In the genomic region with DNA sequence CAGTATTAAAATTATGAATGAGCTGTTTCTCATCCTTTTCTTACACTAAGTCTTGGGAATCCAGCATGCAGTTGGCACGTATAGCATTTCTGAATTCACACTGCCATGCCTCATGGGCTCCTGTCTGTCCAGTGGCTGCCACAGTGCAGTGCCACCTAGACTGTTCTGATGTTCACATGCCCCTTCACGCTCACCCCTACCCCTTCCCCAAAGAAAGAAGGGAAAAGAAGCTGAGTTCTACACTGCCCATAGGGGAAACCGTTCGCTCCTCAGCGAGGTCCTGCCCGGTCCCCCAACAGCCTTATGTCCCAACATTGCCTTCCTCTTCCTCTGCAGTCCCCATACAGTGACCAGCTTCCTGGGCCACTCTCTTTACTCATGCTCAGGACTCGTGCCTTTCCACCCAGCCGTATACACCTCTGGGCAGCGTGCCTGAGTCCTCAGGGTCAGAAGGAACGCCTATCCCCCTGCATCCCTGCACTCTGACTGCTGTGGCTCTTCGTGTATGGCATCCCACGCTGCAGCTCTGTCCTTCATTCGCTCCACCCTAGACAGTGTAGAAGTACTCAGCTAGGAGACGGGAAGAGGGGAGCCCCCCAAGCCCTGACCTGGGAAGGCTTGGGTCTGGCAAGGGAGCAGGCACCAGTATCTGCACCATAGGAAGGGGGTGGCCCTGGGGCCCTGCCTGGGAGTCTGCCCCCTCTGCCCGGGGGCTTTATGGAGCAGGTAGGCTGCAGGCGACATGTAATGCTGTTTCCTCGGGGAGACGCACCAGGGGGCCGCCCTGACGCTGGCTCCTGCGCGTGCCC, we compare ENCODE assay signal across 19 cellular contexts. TPM values are rescaled to one million over a fixed set of nuclear protein-coding genes. Genes with fewer than 3 reads are reported as not detected.
A peak's percentile ranks its signal among the peaks of the same experiment; 100 is the strongest.
DNase-seq lines count a peak whose midpoint lies in the region; ATAC-seq, FAIRE-seq and TF ChIP-seq lines count a peak whose summit lies in the region.
"Had no signal": no experiment of that assay in that cellular context is flagged by ENCODE, and none has a peak within 500 bp of the region (broad histone marks: within the 10 kb centered on the region; RNA-seq: fewer than 3 reads in every experiment).

No MANE protein-coding gene starts in this region.

- H4K20me1 ChIP-seq in HepG2 (ENCODE audit: insufficient read depth, low read length), result no peaks in the 10 kb centered on the region

- no peaks in the 10 kb centered on the region for H3K27me3 ChIP-seq in testis
- H3K27me3 ChIP-seq in HepG2 (ENCODE audit: control insufficient read depth in 1 of 2, insufficient read depth in 2 of 2, low read length in 2 of 2), result peaks cover 7 to 24% of the 10 kb centered on the region in 2 experiments; a peak in 3 of 5 replicates

- CTCF ChIA-PET in activated naive CD4-positive, alpha-beta T cell treated with anti-CD3 and anti-CD28 coated beads, Interleukin-2, amount 10 ng/mL, durations not matched to agents 7 days and 5 days (lab: Charles Lee), result no interaction called here
- CTCF ChIA-PET in activated naive CD4-positive, alpha-beta T cell treated with anti-CD3 and anti-CD28 coated beads for 36 hours (lab: Charles Lee), result no interaction called here
- CTCF ChIA-PET in T-cell (lab: Charles Lee), result interaction anchor here in 1 of 2 donors (1.5 kb wide), 1 partner anchor 108 kb away, joined by 3 read pairs; no protein-coding TSS in a partner anchor
- CTCF ChIA-PET in HepG2 (lab: Yijun Ruan, JAX; ENCODE audit: low intra/inter-chr PET ratio, low total read pairs), result no interaction called here

- DNase-seq in activated naive CD4-positive, alpha-beta T cell treated with anti-CD3 and anti-CD28 coated beads, Interleukin-2, amount 10 ng/mL, durations not matched to agents 7 days and 5 days, result peak; percentile 14
- DNase-seq in activated naive CD4-positive, alpha-beta T cell treated with anti-CD3 and anti-CD28 coated beads for 36 hours, result no peak
- DNase-seq in T-cell (no peak), kidney (peak; percentile 78), testis (no peak), HepG2 (ENCODE audit: low spot score) (no peak), GDM1 (lab: John Stamatoyannopoulos, UW) (no peak)
- DNase-seq: activated CD4-positive, alpha-beta T cell treated with anti-CD3 and anti-CD28 coated beads, Interleukin-2, amount 50 U/mL, for 48 hours; COR-L47; Karpas-422; NCI-H1436 treated with DMSO at 0.1 percent for 48 hours; SIG-M5; small intestine had no signal

- ATAC-seq in T-cell (replicated peaks in 1 of 4) (no peak), HepG2 (no peak), GM19328 (IDR thresholded peaks at IDR 0.05; ENCODE audit: unreplicated experiment) (no peak)

- no TSS peak for BruUV-seq in HepG2 (replicated peaks; lab: Mats Ljungman, UMichigan)

- TF ChIP-seq RAD21 in HepG2 (CRISPR knock-in tag; IDR thresholded peaks at IDR 0.05), result no peak

- no peak for TF ChIP-seq EP300 in HepG2 (IDR thresholded peaks at IDR 0.05; ENCODE audit: low read depth in 2 of 2, low read length in 2 of 2)
- TF ChIP-seq EP300 in HepG2 (CRISPR knock-in tag; IDR thresholded peaks at IDR 0.05; ENCODE audit: borderline replicate concordance), result no peak

- H3K9me3 ChIP-seq in kidney (ENCODE audit: control insufficient read depth in 1 of 2, low read length in 2 of 2) (no peaks in the 10 kb centered on the region), testis (no peaks in the 10 kb centered on the region), HepG2 (ENCODE audit: low read length) (no peaks in the 10 kb centered on the region)

- H3K4me2 ChIP-seq in HepG2 (ENCODE audit: low read depth, low read length), result no peak overlapping the region

- no peak for FAIRE-seq in kidney (lab: Jason Lieb, UNC)
- no peak for FAIRE-seq in HepG2 (lab: Jason Lieb, UNC)
- FAIRE-seq: G401.6, small intestine had no signal

- peaks cover 90% of the 10 kb centered on the region for H3K27me3 Mint-ChIP-seq in activated naive CD4-positive, alpha-beta T cell treated with anti-CD3 and anti-CD28 coated beads, Interleukin-2, amount 10 ng/mL, durations not matched to agents 7 days and 5 days
- H3K27me3 Mint-ChIP-seq in activated naive CD4-positive, alpha-beta T cell treated with anti-CD3 and anti-CD28 coated beads for 36 hours (ENCODE audit: low read depth), result peaks cover 33% of the 10 kb centered on the region
- H3K27me3 Mint-ChIP-seq in T-cell, result peaks cover 21 to 37% of the 10 kb centered on the region in 2 donors

- POLR2A ChIA-PET in T-cell (lab: Charles Lee), result no interaction called here
- POLR2A ChIA-PET in HepG2 (lab: Yijun Ruan, JAX), result no interaction called here

- no peak overlapping the region for H3K4me3 ChIP-seq in kidney (ENCODE audit: low read length in 2 of 2)
- peak overlapping the region; percentile 22 for H3K4me3 ChIP-seq in testis
- no peak overlapping the region for H3K4me3 ChIP-seq in HepG2 (replicated peaks in 1 of 3; ENCODE audit: insufficient read depth in 1 of 3, low read depth in 2 of 3, low read length in 3 of 3)

- no peak for TF ChIP-seq CTCF in kidney (IDR thresholded peaks at IDR 0.05; ENCODE audit: borderline replicate concordance, extremely low read depth, insufficient read depth)
- TF ChIP-seq CTCF in testis (IDR thresholded peaks at IDR 0.05), result no peak
- no peak for TF ChIP-seq CTCF in HepG2 (CRISPR knock-in tag; IDR thresholded peaks at IDR 0.05)

- no peak overlapping the region for H3K9ac ChIP-seq in kidney (ENCODE audit: low read length in 2 of 2)
- H3K9ac ChIP-seq in HepG2 (ENCODE audit: insufficient read depth, low read depth, low read length), result no peak overlapping the region

- no peak for TF ChIP-seq POLR2A in testis (IDR thresholded peaks at IDR 0.05)
- TF ChIP-seq POLR2A in HepG2 (IDR thresholded peaks at IDR 0.05; ENCODE audit: insufficient read depth in 1 of 2, low read depth in 2 of 2, low read length in 2 of 2), result no peak

- H3K36me3 ChIP-seq in kidney (ENCODE audit: control insufficient read depth in 1 of 2, insufficient read depth in 2 of 2, low read length in 2 of 2), result no peaks in the 10 kb centered on the region
- no peaks in the 10 kb centered on the region for H3K36me3 ChIP-seq in testis (ENCODE audit: low read depth, missing control alignments)
- H3K36me3 ChIP-seq in HepG2 (replicated peaks in 1 of 2; ENCODE audit: control insufficient read depth in 1 of 2, insufficient read depth in 2 of 2, low read length in 2 of 2), result no peaks in the 10 kb centered on the region

- peaks cover 4% of the 10 kb centered on the region for H3K4me1 Mint-ChIP-seq in activated naive CD4-positive, alpha-beta T cell treated with anti-CD3 and anti-CD28 coated beads, Interleukin-2, amount 10 ng/mL, durations not matched to agents 7 days and 5 days
- H3K4me1 Mint-ChIP-seq in activated naive CD4-positive, alpha-beta T cell treated with anti-CD3 and anti-CD28 coated beads for 36 hours (ENCODE audit: low read depth), result peaks cover 8% of the 10 kb centered on the region
- peaks cover 8 to 17% (median 10%) of the 10 kb centered on the region in 3 donors for H3K4me1 Mint-ChIP-seq in T-cell

- H3K79me2 ChIP-seq in HepG2 (ENCODE audit: insufficient read depth, low read length), result no peaks in the 10 kb centered on the region

- intact Hi-C loops in activated naive CD4-positive, alpha-beta T cell treated with anti-CD3 and anti-CD28 coated beads for 36 hours (cut with micrococcal nuclease), result no loop called here
- intact Hi-C loops in kidney (cut with DNase I) (no loop called here), testis (cut with DNase I; ENCODE audit: low total_unique reads) (no loop called here), HepG2 (cut with micrococcal nuclease; ENCODE audit: unreplicated experiment) (no loop called here)

- H3K27ac ChIP-seq in kidney (ENCODE audit: low read depth in 2 of 2, low read length in 2 of 2), result no peak overlapping the region
- no peak overlapping the region for H3K27ac ChIP-seq in testis
- no peak overlapping the region for H3K27ac ChIP-seq in HepG2 (ENCODE audit: extremely low read length, insufficient read depth, low read length)

- peaks cover 0 to 5% of the 10 kb centered on the region in 2 donors for H3K4me1 ChIP-seq in kidney (ENCODE audit: control insufficient read depth in 1 of 2, insufficient read depth in 1 of 2, low read depth in 1 of 2, low read length in 2 of 2)
- H3K4me1 ChIP-seq in testis, result peaks cover 2% of the 10 kb centered on the region
- no peaks in the 10 kb centered on the region for H3K4me1 ChIP-seq in HepG2 (ENCODE audit: insufficient read depth, low read length)

- no peak overlapping the region for H2AFZ ChIP-seq in HepG2 (ENCODE audit: low read length)

- no peaks in the 10 kb centered on the region for H3K9me3 Mint-ChIP-seq in activated naive CD4-positive, alpha-beta T cell treated with anti-CD3 and anti-CD28 coated beads, Interleukin-2, amount 10 ng/mL, durations not matched to agents 7 days and 5 days
- H3K9me3 Mint-ChIP-seq in activated naive CD4-positive, alpha-beta T cell treated with anti-CD3 and anti-CD28 coated beads for 36 hours, result peaks cover 1% of the 10 kb centered on the region
- H3K9me3 Mint-ChIP-seq in T-cell, result peaks cover 0 to 2% (median 0%) of the 10 kb centered on the region in 3 donors

- no peaks in the 10 kb centered on the region for H3K36me3 Mint-ChIP-seq in activated naive CD4-positive, alpha-beta T cell treated with anti-CD3 and anti-CD28 coated beads, Interleukin-2, amount 10 ng/mL, durations not matched to agents 7 days and 5 days
- H3K36me3 Mint-ChIP-seq in activated naive CD4-positive, alpha-beta T cell treated with anti-CD3 and anti-CD28 coated beads for 36 hours (ENCODE audit: low read depth), result peaks cover 1% of the 10 kb centered on the region
- H3K36me3 Mint-ChIP-seq in T-cell, result no peaks in the 10 kb centered on the region

- 37 to 39% methylated on average over 13 to 22 of the region's 22 CpGs for WGBS in testis, 2 donors
- WGBS in HepG2 (ENCODE audit: low lambda C conversion rate), result 55% methylated on average over 20 of the region's 22 CpGs

- H3K27ac Mint-ChIP-seq in activated naive CD4-positive, alpha-beta T cell treated with anti-CD3 and anti-CD28 coated beads, Interleukin-2, amount 10 ng/mL, durations not matched to agents 7 days and 5 days, result no peak overlapping the region
- H3K27ac Mint-ChIP-seq in activated naive CD4-positive, alpha-beta T cell treated with anti-CD3 and anti-CD28 coated beads for 36 hours, result no peak overlapping the region
- no peak overlapping the region for H3K27ac Mint-ChIP-seq in T-cell

- H3K4me3 Mint-ChIP-seq in activated naive CD4-positive, alpha-beta T cell treated with anti-CD3 and anti-CD28 coated beads, Interleukin-2, amount 10 ng/mL, durations not matched to agents 7 days and 5 days, result no peak overlapping the region
- H3K4me3 Mint-ChIP-seq in activated naive CD4-positive, alpha-beta T cell treated with anti-CD3 and anti-CD28 coated beads for 36 hours, result no peak overlapping the region
- peak overlapping the region; percentile 36 to 65 (median 55) for H3K4me3 Mint-ChIP-seq in T-cell

- in situ Hi-C loops in HepG2 (cut with HindIII; ENCODE audit: extremely low pct_ligation_motif_present, low pct_unique_long_range_greater_than_20kb), result no loop called here

RNA-seq across cellular contexts. Expression of gene ARF1, which starts 24.1 kb away (rescaled TPM):
- total RNA-seq in activated naive CD4-positive, alpha-beta T cell treated with anti-CD3 and anti-CD28 coated beads for 36 hours, result 100 to 1,000 TPM; 346 to 358 TPM
- 100 to 1,000 TPM; 232 to 309 (median 258) TPM for total RNA-seq in T-cell
- 383 TPM for total RNA-seq in kidney
- polyA plus RNA-seq in kidney (ENCODE audit: insufficient read depth, low read depth, low replicate concordance), result 398 TPM
- 100 to 1,000 TPM; 426 to 488 TPM for total RNA-seq in testis
- 637 TPM for polyA plus RNA-seq in testis (ENCODE audit: insufficient read depth, low read depth, low replicate concordance)
- total RNA-seq in HepG2 (2016; rRNA removed; fragmentation: Illumina TruSeq; extraction: Trizol), result 186 and 210 TPM in 2 replicates
- total RNA-seq in HepG2 (2016; cell fraction: cytosol; rRNA removed; fragmentation: Illumina TruSeq; extraction: Trizol; ENCODE audit: low read depth), result 81.7 and 86.1 TPM in 2 replicates
- 189 and 192 TPM in 2 replicates for total RNA-seq in HepG2 (2016; cell fraction: insoluble cytoplasmic fraction; rRNA removed; fragmentation: Illumina TruSeq; extraction: Trizol)
- total RNA-seq in HepG2 (2016; cell fraction: membrane; rRNA removed; fragmentation: Illumina TruSeq; extraction: Trizol), result 147 and 149 TPM in 2 replicates
- total RNA-seq in HepG2 (2016; cell fraction: nucleus; rRNA removed; fragmentation: Illumina TruSeq; extraction: Trizol), result 107 and 112 TPM in 2 replicates
- polyA plus RNA-seq in HepG2 (2011; rRNA removed), result 327 and 337 TPM in 2 replicates
- polyA plus RNA-seq in HepG2 (2011; cell fraction: cytosol; rRNA removed), result 324 and 458 TPM in 2 replicates
- 231 and 250 TPM in 2 replicates for polyA plus RNA-seq in HepG2 (2011; cell fraction: nucleus; rRNA removed)
- polyA plus RNA-seq in HepG2 (2012), result 231 and 263 TPM in 2 replicates
- 82.3 and 83.9 TPM in 2 replicates for polyA plus RNA-seq in HepG2 (2016; cell fraction: cytosol; fragmentation: Illumina TruSeq; extraction: Trizol; ENCODE audit: low read depth)
- 300 and 336 TPM in 2 replicates for polyA plus RNA-seq in HepG2 (2016; cell fraction: insoluble cytoplasmic fraction; fragmentation: Illumina TruSeq; extraction: Trizol; ENCODE audit: low read depth)
- 127 and 132 TPM in 2 replicates for polyA plus RNA-seq in HepG2 (2016; cell fraction: membrane; fragmentation: Illumina TruSeq; extraction: Trizol; ENCODE audit: low read depth)
- 254 and 261 TPM in 2 replicates for polyA plus RNA-seq in HepG2 (2016; cell fraction: nucleus; fragmentation: Illumina TruSeq; extraction: Trizol; ENCODE audit: insufficient read depth, low read depth)
- 586 and 708 TPM in 2 replicates for polyA minus RNA-seq in HepG2 (2011; rRNA and poly(A)+ RNA removed; ENCODE audit: low replicate concordance)
- polyA minus RNA-seq in HepG2 (2011; cell fraction: cytosol; rRNA and poly(A)+ RNA removed), result 237 and 248 TPM in 2 replicates
- polyA minus RNA-seq in HepG2 (2011; cell fraction: nucleus; rRNA and poly(A)+ RNA removed), result 85.8 and 86.9 TPM in 2 replicates

RNA-seq across cellular contexts. Expression of gene C1orf35, which starts 44.7 kb away (rescaled TPM):
- 10 to 100 TPM; 14.5 to 16.2 TPM for total RNA-seq in activated naive CD4-positive, alpha-beta T cell treated with anti-CD3 and anti-CD28 coated beads for 36 hours
- total RNA-seq in T-cell (10 to 100 TPM; 19.7 to 34.0 (median 32.3) TPM), kidney (17.4 TPM), testis (10 to 100 TPM; 19.4 to 25.0 TPM), HepG2 (2016; rRNA removed; fragmentation: Illumina TruSeq; extraction: Trizol) (14.2 and 19.3 TPM in 2 replicates)
- polyA plus RNA-seq in kidney (ENCODE audit: insufficient read depth, low read depth, low replicate concordance) (17.6 TPM), testis (ENCODE audit: insufficient read depth, low read depth, low replicate concordance) (11.3 TPM), HepG2 (2011; rRNA removed) (8.1 and 8.8 TPM in 2 replicates)
- total RNA-seq in HepG2 (2016; cell fraction: cytosol; rRNA removed; fragmentation: Illumina TruSeq; extraction: Trizol; ENCODE audit: low read depth), result 3.6 and 3.9 TPM in 2 replicates
- 12.7 and 19.3 TPM in 2 replicates for total RNA-seq in HepG2 (2016; cell fraction: insoluble cytoplasmic fraction; rRNA removed; fragmentation: Illumina TruSeq; extraction: Trizol)
- 5.2 and 7.7 TPM in 2 replicates for total RNA-seq in HepG2 (2016; cell fraction: membrane; rRNA removed; fragmentation: Illumina TruSeq; extraction: Trizol)
- 10.2 and 14.8 TPM in 2 replicates for total RNA-seq in HepG2 (2016; cell fraction: nucleus; rRNA removed; fragmentation: Illumina TruSeq; extraction: Trizol)
- 5.5 and 9.0 TPM in 2 replicates for polyA plus RNA-seq in HepG2 (2011; cell fraction: cytosol; rRNA removed)
- polyA plus RNA-seq in HepG2 (2011; cell fraction: nucleus; rRNA removed), result 34.5 and 36.2 TPM in 2 replicates
- polyA plus RNA-seq in HepG2 (2012), result 6.8 and 7.0 TPM in 2 replicates
- 2.9 and 3.3 TPM in 2 replicates for polyA plus RNA-seq in HepG2 (2016; cell fraction: cytosol; fragmentation: Illumina TruSeq; extraction: Trizol; ENCODE audit: low read depth)
- polyA plus RNA-seq in HepG2 (2016; cell fraction: insoluble cytoplasmic fraction; fragmentation: Illumina TruSeq; extraction: Trizol; ENCODE audit: low read depth), result 14.4 and 15.4 TPM in 2 replicates
- 4.2 TPM in 2 replicates for polyA plus RNA-seq in HepG2 (2016; cell fraction: membrane; fragmentation: Illumina TruSeq; extraction: Trizol; ENCODE audit: low read depth)
- 35.0 and 36.9 TPM in 2 replicates for polyA plus RNA-seq in HepG2 (2016; cell fraction: nucleus; fragmentation: Illumina TruSeq; extraction: Trizol; ENCODE audit: insufficient read depth, low read depth)
- polyA minus RNA-seq in HepG2 (2011; rRNA and poly(A)+ RNA removed; ENCODE audit: low replicate concordance), result 3.9 and 4.2 TPM in 2 replicates
- 1.2 and 2.6 TPM in 2 replicates for polyA minus RNA-seq in HepG2 (2011; cell fraction: cytosol; rRNA and poly(A)+ RNA removed)
- polyA minus RNA-seq in HepG2 (2011; cell fraction: nucleus; rRNA and poly(A)+ RNA removed), result 2.7 and 3.4 TPM in 2 replicates

RNA-seq across cellular contexts. Expression of gene MRPL55, which starts 50.7 kb away (rescaled TPM):
- total RNA-seq in activated naive CD4-positive, alpha-beta T cell treated with anti-CD3 and anti-CD28 coated beads for 36 hours, result 10 to 100 TPM; 45.5 TPM
- total RNA-seq in T-cell (10 to 100 TPM; 49.7 to 63.5 (median 55.9) TPM), kidney (37.8 TPM), testis (100 to 1,000 TPM; 102 to 121 TPM), HepG2 (2016; rRNA removed; fragmentation: Illumina TruSeq; extraction: Trizol) (92.9 and 97.9 TPM in 2 replicates)
- polyA plus RNA-seq in kidney (ENCODE audit: insufficient read depth, low read depth, low replicate concordance) (141 TPM), testis (ENCODE audit: insufficient read depth, low read depth, low replicate concordance) (63.1 TPM), HepG2 (2011; rRNA removed) (58.6 and 74.8 TPM in 2 replicates)
- 49.0 and 60.3 TPM in 2 replicates for total RNA-seq in HepG2 (2016; cell fraction: cytosol; rRNA removed; fragmentation: Illumina TruSeq; extraction: Trizol; ENCODE audit: low read depth)
- 86.6 and 104 TPM in 2 replicates for total RNA-seq in HepG2 (2016; cell fraction: insoluble cytoplasmic fraction; rRNA removed; fragmentation: Illumina TruSeq; extraction: Trizol)
- 54.0 and 72.4 TPM in 2 replicates for total RNA-seq in HepG2 (2016; cell fraction: membrane; rRNA removed; fragmentation: Illumina TruSeq; extraction: Trizol)
- 52.4 and 56.0 TPM in 2 replicates for total RNA-seq in HepG2 (2016; cell fraction: nucleus; rRNA removed; fragmentation: Illumina TruSeq; extraction: Trizol)
- 43.3 and 107 TPM in 2 replicates for polyA plus RNA-seq in HepG2 (2011; cell fraction: cytosol; rRNA removed)
- 195 and 229 TPM in 2 replicates for polyA plus RNA-seq in HepG2 (2011; cell fraction: nucleus; rRNA removed)
- 31.6 and 40.6 TPM in 2 replicates for polyA plus RNA-seq in HepG2 (2012)
- 37.6 and 50.2 TPM in 2 replicates for polyA plus RNA-seq in HepG2 (2016; cell fraction: cytosol; fragmentation: Illumina TruSeq; extraction: Trizol; ENCODE audit: low read depth)
- 96.5 and 99.2 TPM in 2 replicates for polyA plus RNA-seq in HepG2 (2016; cell fraction: insoluble cytoplasmic fraction; fragmentation: Illumina TruSeq; extraction: Trizol; ENCODE audit: low read depth)
- polyA plus RNA-seq in HepG2 (2016; cell fraction: membrane; fragmentation: Illumina TruSeq; extraction: Trizol; ENCODE audit: low read depth), result 41.3 and 57.8 TPM in 2 replicates
- 81.1 and 106 TPM in 2 replicates for polyA plus RNA-seq in HepG2 (2016; cell fraction: nucleus; fragmentation: Illumina TruSeq; extraction: Trizol; ENCODE audit: insufficient read depth, low read depth)
- polyA minus RNA-seq in HepG2 (2011; rRNA and poly(A)+ RNA removed; ENCODE audit: low replicate concordance), result 52.6 and 85.2 TPM in 2 replicates
- polyA minus RNA-seq in HepG2 (2011; cell fraction: cytosol; rRNA and poly(A)+ RNA removed), result 25.1 and 31.5 TPM in 2 replicates
- polyA minus RNA-seq in HepG2 (2011; cell fraction: nucleus; rRNA and poly(A)+ RNA removed), result 29.2 and 32.2 TPM in 2 replicates

RNA-seq across cellular contexts. Expression of gene WNT3A, which starts 51.6 kb away (rescaled TPM):
- total RNA-seq in activated naive CD4-positive, alpha-beta T cell treated with anti-CD3 and anti-CD28 coated beads for 36 hours, result not detected
- total RNA-seq in T-cell (under 1 TPM in 2 of 5 donors, not detected in 3; 0.10 to 0.28 TPM), kidney (not detected), testis (under 1 TPM; 0.08 to 0.19 TPM), HepG2 (2016; rRNA removed; fragmentation: Illumina TruSeq; extraction: Trizol) (not detected in 2 replicates)
- polyA plus RNA-seq in kidney (ENCODE audit: insufficient read depth, low read depth, low replicate concordance) (not detected), testis (ENCODE audit: insufficient read depth, low read depth, low replicate concordance) (0.13 TPM), HepG2 (2011; rRNA removed) (not detected in 2 replicates)
- not detected in 2 replicates for total RNA-seq in HepG2 (2016; cell fraction: cytosol; rRNA removed; fragmentation: Illumina TruSeq; extraction: Trizol; ENCODE audit: low read depth)
- total RNA-seq in HepG2 (2016; cell fraction: insoluble cytoplasmic fraction; rRNA removed; fragmentation: Illumina TruSeq; extraction: Trizol), result not detected in 2 replicates
- total RNA-seq in HepG2 (2016; cell fraction: membrane; rRNA removed; fragmentation: Illumina TruSeq; extraction: Trizol), result not detected in 2 replicates
- total RNA-seq in HepG2 (2016; cell fraction: nucleus; rRNA removed; fragmentation: Illumina TruSeq; extraction: Trizol), result not detected in 2 replicates
- not detected in 2 replicates for polyA plus RNA-seq in HepG2 (2011; cell fraction: cytosol; rRNA removed)
- not detected in 2 replicates for polyA plus RNA-seq in HepG2 (2011; cell fraction: nucleus; rRNA removed)
- not detected in 2 replicates for polyA plus RNA-seq in HepG2 (2012)
- polyA plus RNA-seq in HepG2 (2016; cell fraction: cytosol; fragmentation: Illumina TruSeq; extraction: Trizol; ENCODE audit: low read depth), result not detected in 2 replicates
- not detected in 2 replicates for polyA plus RNA-seq in HepG2 (2016; cell fraction: insoluble cytoplasmic fraction; fragmentation: Illumina TruSeq; extraction: Trizol; ENCODE audit: low read depth)
- polyA plus RNA-seq in HepG2 (2016; cell fraction: membrane; fragmentation: Illumina TruSeq; extraction: Trizol; ENCODE audit: low read depth), result not detected in 2 replicates
- not detected in 2 replicates for polyA plus RNA-seq in HepG2 (2016; cell fraction: nucleus; fragmentation: Illumina TruSeq; extraction: Trizol; ENCODE audit: insufficient read depth, low read depth)
- polyA minus RNA-seq in HepG2 (2011; rRNA and poly(A)+ RNA removed; ENCODE audit: low replicate concordance), result not detected in 2 replicates
- not detected in 2 replicates for polyA minus RNA-seq in HepG2 (2011; cell fraction: cytosol; rRNA and poly(A)+ RNA removed)
- not detected in 2 replicates for polyA minus RNA-seq in HepG2 (2011; cell fraction: nucleus; rRNA and poly(A)+ RNA removed)
- total RNA-seq: mesenteric fat pad, NCI-H460, omental fat pad, subcutaneous adipose tissue had no signal
- polyA plus RNA-seq: small intestine had no signal

Comparison
In these comparisons a context has a peak if more than half of its experiments do, and no peak if none do; other contexts are left out.
1. DNase-seq: peak in activated naive CD4-positive, alpha-beta T cell treated with anti-CD3 and anti-CD28 coated beads, Interleukin-2, amount 10 ng/mL, durations not matched to agents 7 days and 5 days (single experiment) and kidney (single experiment); none in activated naive CD4-positive, alpha-beta T cell treated with anti-CD3 and anti-CD28 coated beads for 36 hours (single experiment), T-cell (0 of 34), testis (single experiment), HepG2 (single experiment) and GDM1 (single experiment).
2. H3K4me3 Mint-ChIP-seq: peak in T-cell (3 of 3); none in activated naive CD4-positive, alpha-beta T cell treated with anti-CD3 and anti-CD28 coated beads, Interleukin-2, amount 10 ng/mL, durations not matched to agents 7 days and 5 days (single experiment) and activated naive CD4-positive, alpha-beta T cell treated with anti-CD3 and anti-CD28 coated beads for 36 hours (single experiment).
3. H3K4me3 ChIP-seq: peak in testis (2 of 2); none in kidney (0 of 2) and HepG2 (0 of 3).